1 cellular context compared by ENCODE assay signal in genomic region chr6:142960098-142960497, GRCh38.
TF ChIP-seq lines count a peak whose summit lies in the region.

No MANE protein-coding gene starts in this region.

TF ChIP-seq in SK-N-SH, 30 proteins besides CTCF, POLR2A, EP300 and RAD21 (continued from another document):
- TF ChIP-seq, protein P1, sequence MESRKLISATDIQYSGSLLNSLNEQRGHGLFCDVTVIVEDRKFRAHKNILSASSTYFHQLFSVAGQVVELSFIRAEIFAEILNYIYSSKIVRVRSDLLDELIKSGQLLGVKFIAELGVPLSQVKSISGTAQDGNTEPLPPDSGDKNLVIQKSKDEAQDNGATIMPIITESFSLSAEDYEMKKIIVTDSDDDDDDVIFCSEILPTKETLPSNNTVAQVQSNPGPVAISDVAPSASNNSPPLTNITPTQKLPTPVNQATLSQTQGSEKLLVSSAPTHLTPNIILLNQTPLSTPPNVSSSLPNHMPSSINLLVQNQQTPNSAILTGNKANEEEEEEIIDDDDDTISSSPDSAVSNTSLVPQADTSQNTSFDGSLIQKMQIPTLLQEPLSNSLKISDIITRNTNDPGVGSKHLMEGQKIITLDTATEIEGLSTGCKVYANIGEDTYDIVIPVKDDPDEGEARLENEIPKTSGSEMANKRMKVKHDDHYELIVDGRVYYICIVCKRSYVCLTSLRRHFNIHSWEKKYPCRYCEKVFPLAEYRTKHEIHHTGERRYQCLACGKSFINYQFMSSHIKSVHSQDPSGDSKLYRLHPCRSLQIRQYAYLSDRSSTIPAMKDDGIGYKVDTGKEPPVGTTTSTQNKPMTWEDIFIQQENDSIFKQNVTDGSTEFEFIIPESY (IDR thresholded peaks at IDR 0.05; ENCODE audit: borderline replicate concordance, low read depth): no peak
- TF ChIP-seq USF1 (IDR thresholded peaks at IDR 0.05; ENCODE audit: borderline replicate concordance, low read depth) (no peak), FOXM1 (IDR thresholded peaks at IDR 0.05; ENCODE audit: low read depth) (no peak; the same call in 1 of the 2 replicates), NRF1 (IDR thresholded peaks at IDR 0.05; ENCODE audit: low read depth, low read length) (no peak), FOXJ3 (CRISPR knock-in tag; IDR thresholded peaks at IDR 0.05) (no peak), RCOR1 (IDR thresholded peaks at IDR 0.05; ENCODE audit: low read length) (no peak)
- TF ChIP-seq, protein P2, sequence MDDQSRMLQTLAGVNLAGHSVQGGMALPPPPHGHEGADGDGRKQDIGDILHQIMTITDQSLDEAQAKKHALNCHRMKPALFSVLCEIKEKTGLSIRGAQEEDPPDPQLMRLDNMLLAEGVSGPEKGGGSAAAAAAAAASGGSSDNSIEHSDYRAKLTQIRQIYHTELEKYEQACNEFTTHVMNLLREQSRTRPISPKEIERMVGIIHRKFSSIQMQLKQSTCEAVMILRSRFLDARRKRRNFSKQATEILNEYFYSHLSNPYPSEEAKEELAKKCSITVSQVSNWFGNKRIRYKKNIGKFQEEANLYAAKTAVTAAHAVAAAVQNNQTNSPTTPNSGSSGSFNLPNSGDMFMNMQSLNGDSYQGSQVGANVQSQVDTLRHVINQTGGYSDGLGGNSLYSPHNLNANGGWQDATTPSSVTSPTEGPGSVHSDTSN (IDR thresholded peaks at IDR 0.05): peak; percentile 86
TF ChIP-seq in SK-N-SH: peak in this region for 7.
